ENCODE assay signal across 8 cellular contexts in the genomic region with DNA sequence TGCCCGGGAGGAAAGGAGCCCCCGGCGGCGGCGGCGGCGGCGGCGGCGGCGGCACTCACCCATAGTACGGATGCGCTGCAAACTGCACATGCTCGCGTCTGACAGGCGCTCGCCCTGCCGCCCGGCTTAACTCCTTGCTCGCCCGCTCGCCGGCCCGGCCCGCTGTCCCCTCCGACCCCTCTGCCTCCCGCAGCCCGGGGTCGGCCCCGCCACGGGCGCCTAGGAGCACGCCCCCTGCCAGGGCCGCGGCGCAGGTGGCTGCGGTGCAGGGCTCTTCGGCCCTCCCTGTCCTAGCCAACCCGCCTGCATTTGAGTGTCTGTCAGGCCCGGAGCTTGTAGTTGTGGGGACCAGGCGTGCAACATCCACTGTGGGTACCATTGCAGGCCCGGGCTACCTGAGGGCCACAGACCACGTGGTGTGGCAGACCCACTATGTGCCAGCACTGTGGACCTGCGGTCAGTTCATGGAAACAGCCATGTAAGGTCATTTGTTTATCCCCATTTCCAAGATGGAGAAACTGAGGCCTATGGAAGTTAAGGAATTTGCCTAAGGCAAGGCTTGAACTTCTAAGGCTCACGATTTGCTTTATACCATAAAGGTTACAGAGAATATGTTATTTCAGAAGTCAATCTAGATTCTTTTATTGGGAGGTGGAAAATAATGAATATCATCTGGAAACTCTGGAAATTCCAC. TPM values are rescaled to one million over a fixed set of nuclear protein-coding genes. Genes with fewer than 3 reads are reported as not detected.
DNase-seq lines count a peak whose midpoint lies in the region; ATAC-seq and TF ChIP-seq lines count a peak whose summit lies in the region.

No MANE protein-coding gene starts in this region.

- peak; percentile 37 for ATAC-seq in HG03103 (IDR thresholded peaks at IDR 0.05; ENCODE audit: low read depth, unreplicated experiment)
- peak; percentile 65 to 68 for ATAC-seq in naive thymus-derived CD8-positive, alpha-beta T cell

- H3K27ac Mint-ChIP-seq in endothelial cell (ENCODE audit: unreplicated experiment) = no peak overlapping the region
- peak overlapping the region in 9 of 10 donors; percentile 34 to 84 (median 72) for H3K27ac Mint-ChIP-seq in naive thymus-derived CD8-positive, alpha-beta T cell

- peaks cover 11% of the 10 kb centered on the region for H3K27me3 Mint-ChIP-seq in endothelial cell (ENCODE audit: unreplicated experiment)
- H3K27me3 Mint-ChIP-seq in naive thymus-derived CD8-positive, alpha-beta T cell = peaks cover 0 to 4% (median 0%) of the 10 kb centered on the region in 5 donors

- peaks cover 7% of the 10 kb centered on the region for H3K4me1 Mint-ChIP-seq in endothelial cell (ENCODE audit: unreplicated experiment)
- H3K4me1 Mint-ChIP-seq in naive thymus-derived CD8-positive, alpha-beta T cell = peaks cover 15 to 43% (median 39%) of the 10 kb centered on the region in 4 donors

- peak overlapping the region; percentile 68 for H3K27ac ChIP-seq in vagina

- intact Hi-C loops in vagina (cut with DNase I) = no loop called here

- H3K4me1 ChIP-seq in vagina = peaks cover 16% of the 10 kb centered on the region

- DNase-seq in NCI-H2227 (lab: John Stamatoyannopoulos, UW; ENCODE audit: unreplicated experiment) = peak; percentile 35
- DNase-seq in NCI-H2227 treated with DMSO at 0.1 percent for 48 hours (lab: John Stamatoyannopoulos, UW) = no peak
- DNase-seq in activated CD4-positive, alpha-beta T cell treated with anti-CD3 and anti-CD28 coated beads for 48 hours = peak; percentile 54
- DNase-seq in endothelial cell (ENCODE audit: low spot score) = no peak
- peak in 3 of 10 donors; percentile 19 to 34 (median 21) for DNase-seq in naive thymus-derived CD8-positive, alpha-beta T cell
- no peak for DNase-seq in vagina (ENCODE audit: extremely low spot score in 2 of 2)
- DNase-seq in GOT3 (lab: John Stamatoyannopoulos, UW) = no peak

- POLR2A ChIA-PET in naive thymus-derived CD8-positive, alpha-beta T cell (lab: Charles Lee) = interaction anchor here (0.5 to 6.1 kb wide), 6 partner anchors 10 to 1156 kb away, joined by 3 to 32 read pairs (median 4); a partner anchor contains a TSS

- peak overlapping the region; percentile 75 to 86 for H3K4me3 ChIP-seq in vagina

- no peaks in the 10 kb centered on the region for H3K9me3 Mint-ChIP-seq in endothelial cell (ENCODE audit: unreplicated experiment)
- H3K9me3 Mint-ChIP-seq in naive thymus-derived CD8-positive, alpha-beta T cell = no peaks in the 10 kb centered on the region

- H3K9me3 ChIP-seq in vagina = no peaks in the 10 kb centered on the region

- peak overlapping the region; percentile 37 for H3K4me3 Mint-ChIP-seq in endothelial cell (ENCODE audit: unreplicated experiment)
- peak overlapping the region; percentile 56 to 92 (median 74) for H3K4me3 Mint-ChIP-seq in naive thymus-derived CD8-positive, alpha-beta T cell

- no peaks in the 10 kb centered on the region for H3K36me3 ChIP-seq in vagina

- TF ChIP-seq CTCF in endothelial cell (IDR thresholded peaks at IDR 0.05; ENCODE audit: unreplicated experiment) = no peak
- no peak for TF ChIP-seq CTCF in vagina (IDR thresholded peaks at IDR 0.05)

- no peaks in the 10 kb centered on the region for H3K36me3 Mint-ChIP-seq in endothelial cell (ENCODE audit: low read depth, unreplicated experiment)
- H3K36me3 Mint-ChIP-seq in naive thymus-derived CD8-positive, alpha-beta T cell = no peaks in the 10 kb centered on the region

- no peak for TF ChIP-seq POLR2A in vagina (IDR thresholded peaks at IDR 0.05)

- no peaks in the 10 kb centered on the region for H3K27me3 ChIP-seq in vagina

RNA-seq across cellular contexts. Expression of a gene that starts 17.6 kb away (rescaled TPM):
- 9.5 TPM for total RNA-seq in endothelial cell (ENCODE audit: unreplicated experiment)
- total RNA-seq in naive thymus-derived CD8-positive, alpha-beta T cell = 1 to 10 TPM; 1.0 to 1.4 TPM
- polyA plus RNA-seq in naive thymus-derived CD8-positive, alpha-beta T cell = under 1 TPM in 2 of 3 donors, not detected in 1; 0.06 to 0.07 TPM
- total RNA-seq in vagina = 2.5 TPM

RNA-seq across cellular contexts. Expression of a gene that starts 27.0 kb away (rescaled TPM):
- total RNA-seq in endothelial cell (ENCODE audit: unreplicated experiment) (0.08 TPM), vagina (9.8 TPM)
- total RNA-seq in naive thymus-derived CD8-positive, alpha-beta T cell = 10 to 100 TPM; 22.5 to 25.6 TPM
- polyA plus RNA-seq in naive thymus-derived CD8-positive, alpha-beta T cell = 10 to 100 TPM; 17.2 to 27.5 (median 17.3) TPM

Comparison
In these comparisons a context has a peak if more than half of its experiments do, and no peak if none do; other contexts are left out.
1. DNase-seq: peak in NCI-H2227 (single experiment) and activated CD4-positive, alpha-beta T cell treated with anti-CD3 and anti-CD28 coated beads for 48 hours (single experiment); none in NCI-H2227 treated with DMSO at 0.1 percent for 48 hours (single experiment), endothelial cell (single experiment), vagina (0 of 2) and GOT3 (single experiment).
2. RNA of a gene that starts 27.0 kb away (total RNA-seq): 22.5 to 25.6 TPM in naive thymus-derived CD8-positive, alpha-beta T cell and 9.8 TPM in vagina (single experiment); 0.08 TPM in endothelial cell (single experiment); every median in the first group is over 10 times any median in the second.